ENCODE assay signal across 1 cellular context in the genomic region with DNA sequence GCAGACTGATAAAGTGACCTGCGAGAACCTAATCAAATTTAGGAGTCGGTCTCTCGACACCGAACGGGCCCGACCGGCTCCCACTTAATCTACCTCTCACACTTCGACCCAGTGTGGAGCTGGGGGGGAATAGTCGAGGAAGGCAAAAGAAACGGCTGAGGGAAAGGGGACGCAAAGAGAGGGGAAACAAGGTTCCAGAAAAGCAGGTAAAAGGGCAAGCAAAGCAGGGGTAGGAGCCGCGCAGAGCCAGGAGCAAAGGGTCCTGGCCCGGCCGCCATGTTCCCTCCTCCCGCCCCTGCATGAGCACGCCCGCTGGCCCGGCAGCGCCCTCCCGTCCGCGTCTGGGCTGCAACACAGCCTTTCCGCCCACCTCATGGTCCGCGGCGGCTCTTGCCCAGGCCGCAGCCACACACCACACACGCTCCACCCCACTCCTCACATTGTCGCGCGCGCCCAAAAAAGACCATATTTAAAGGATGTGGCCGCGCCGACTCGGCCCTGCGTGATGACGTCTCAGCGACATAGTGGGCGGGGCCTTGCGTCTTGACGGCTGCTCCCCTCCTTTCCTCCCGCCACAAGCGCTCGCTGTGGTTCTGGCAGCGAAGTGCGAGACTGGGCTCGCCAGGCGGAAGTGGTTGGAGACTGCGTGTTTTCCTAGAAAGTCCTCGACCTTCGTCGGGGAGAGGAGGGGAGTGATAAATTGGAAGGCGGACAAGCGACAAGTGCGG.
TF ChIP-seq lines count a peak whose summit lies in the region.

A gene with protein sequence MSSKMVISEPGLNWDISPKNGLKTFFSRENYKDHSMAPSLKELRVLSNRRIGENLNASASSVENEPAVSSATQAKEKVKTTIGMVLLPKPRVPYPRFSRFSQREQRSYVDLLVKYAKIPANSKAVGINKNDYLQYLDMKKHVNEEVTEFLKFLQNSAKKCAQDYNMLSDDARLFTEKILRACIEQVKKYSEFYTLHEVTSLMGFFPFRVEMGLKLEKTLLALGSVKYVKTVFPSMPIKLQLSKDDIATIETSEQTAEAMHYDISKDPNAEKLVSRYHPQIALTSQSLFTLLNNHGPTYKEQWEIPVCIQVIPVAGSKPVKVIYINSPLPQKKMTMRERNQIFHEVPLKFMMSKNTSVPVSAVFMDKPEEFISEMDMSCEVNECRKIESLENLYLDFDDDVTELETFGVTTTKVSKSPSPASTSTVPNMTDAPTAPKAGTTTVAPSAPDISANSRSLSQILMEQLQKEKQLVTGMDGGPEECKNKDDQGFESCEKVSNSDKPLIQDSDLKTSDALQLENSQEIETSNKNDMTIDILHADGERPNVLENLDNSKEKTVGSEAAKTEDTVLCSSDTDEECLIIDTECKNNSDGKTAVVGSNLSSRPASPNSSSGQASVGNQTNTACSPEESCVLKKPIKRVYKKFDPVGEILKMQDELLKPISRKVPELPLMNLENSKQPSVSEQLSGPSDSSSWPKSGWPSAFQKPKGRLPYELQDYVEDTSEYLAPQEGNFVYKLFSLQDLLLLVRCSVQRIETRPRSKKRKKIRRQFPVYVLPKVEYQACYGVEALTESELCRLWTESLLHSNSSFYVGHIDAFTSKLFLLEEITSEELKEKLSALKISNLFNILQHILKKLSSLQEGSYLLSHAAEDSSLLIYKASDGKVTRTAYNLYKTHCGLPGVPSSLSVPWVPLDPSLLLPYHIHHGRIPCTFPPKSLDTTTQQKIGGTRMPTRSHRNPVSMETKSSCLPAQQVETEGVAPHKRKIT (minus strand): TSS at position 510 of the 728 bp plus-strand sequence. CDS start 1,165 bp downstream, outside the sequence.

TF ChIP-seq in WTC11, 78 proteins besides CTCF, POLR2A, EP300 and RAD21 (continued from another document and continues in another):
- TF ChIP-seq, protein P1, sequence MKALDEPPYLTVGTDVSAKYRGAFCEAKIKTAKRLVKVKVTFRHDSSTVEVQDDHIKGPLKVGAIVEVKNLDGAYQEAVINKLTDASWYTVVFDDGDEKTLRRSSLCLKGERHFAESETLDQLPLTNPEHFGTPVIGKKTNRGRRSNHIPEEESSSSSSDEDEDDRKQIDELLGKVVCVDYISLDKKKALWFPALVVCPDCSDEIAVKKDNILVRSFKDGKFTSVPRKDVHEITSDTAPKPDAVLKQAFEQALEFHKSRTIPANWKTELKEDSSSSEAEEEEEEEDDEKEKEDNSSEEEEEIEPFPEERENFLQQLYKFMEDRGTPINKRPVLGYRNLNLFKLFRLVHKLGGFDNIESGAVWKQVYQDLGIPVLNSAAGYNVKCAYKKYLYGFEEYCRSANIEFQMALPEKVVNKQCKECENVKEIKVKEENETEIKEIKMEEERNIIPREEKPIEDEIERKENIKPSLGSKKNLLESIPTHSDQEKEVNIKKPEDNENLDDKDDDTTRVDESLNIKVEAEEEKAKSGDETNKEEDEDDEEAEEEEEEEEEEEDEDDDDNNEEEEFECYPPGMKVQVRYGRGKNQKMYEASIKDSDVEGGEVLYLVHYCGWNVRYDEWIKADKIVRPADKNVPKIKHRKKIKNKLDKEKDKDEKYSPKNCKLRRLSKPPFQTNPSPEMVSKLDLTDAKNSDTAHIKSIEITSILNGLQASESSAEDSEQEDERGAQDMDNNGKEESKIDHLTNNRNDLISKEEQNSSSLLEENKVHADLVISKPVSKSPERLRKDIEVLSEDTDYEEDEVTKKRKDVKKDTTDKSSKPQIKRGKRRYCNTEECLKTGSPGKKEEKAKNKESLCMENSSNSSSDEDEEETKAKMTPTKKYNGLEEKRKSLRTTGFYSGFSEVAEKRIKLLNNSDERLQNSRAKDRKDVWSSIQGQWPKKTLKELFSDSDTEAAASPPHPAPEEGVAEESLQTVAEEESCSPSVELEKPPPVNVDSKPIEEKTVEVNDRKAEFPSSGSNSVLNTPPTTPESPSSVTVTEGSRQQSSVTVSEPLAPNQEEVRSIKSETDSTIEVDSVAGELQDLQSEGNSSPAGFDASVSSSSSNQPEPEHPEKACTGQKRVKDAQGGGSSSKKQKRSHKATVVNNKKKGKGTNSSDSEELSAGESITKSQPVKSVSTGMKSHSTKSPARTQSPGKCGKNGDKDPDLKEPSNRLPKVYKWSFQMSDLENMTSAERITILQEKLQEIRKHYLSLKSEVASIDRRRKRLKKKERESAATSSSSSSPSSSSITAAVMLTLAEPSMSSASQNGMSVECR (CRISPR knock-in tag; IDR thresholded peaks at IDR 0.05; ENCODE audit: borderline replicate concordance) = peak; percentile 73
- TF ChIP-seq NR3C1 (CRISPR knock-in tag; conservative IDR thresholded peaks at IDR 0.05; ENCODE audit: low read depth) (no peak), E2F4 (CRISPR knock-in tag; IDR thresholded peaks at IDR 0.05; ENCODE audit: borderline replicate concordance, low read depth) (peak; percentile 81; the same call in 1 of the 2 replicates), TEAD1 (CRISPR knock-in tag; IDR thresholded peaks at IDR 0.05) (peak; percentile 94), FOXJ3 (CRISPR knock-in tag; IDR thresholded peaks at IDR 0.05; ENCODE audit: borderline replicate concordance) (no peak), USF2 (CRISPR knock-in tag; IDR thresholded peaks at IDR 0.05) (peak; percentile 17; the same call in 1 of the 2 replicates), ESRRA (CRISPR knock-in tag; IDR thresholded peaks at IDR 0.05; ENCODE audit: borderline replicate concordance) (no peak), GTF2I (CRISPR knock-in tag; conservative IDR thresholded peaks at IDR 0.05) (no peak), ZNF671 (CRISPR knock-in tag; IDR thresholded peaks at IDR 0.05) (no peak), JAZF1 (CRISPR knock-in tag; IDR thresholded peaks at IDR 0.05) (no peak), ZNF317 (CRISPR knock-in tag; IDR thresholded peaks at IDR 0.05; ENCODE audit: borderline replicate concordance, low read depth) (no peak), NFE2L1 (CRISPR knock-in tag; IDR thresholded peaks at IDR 0.05) (peak; percentile 88), FOXK1 (CRISPR knock-in tag; IDR thresholded peaks at IDR 0.05) (peak; percentile 94), SOX15 (CRISPR knock-in tag; IDR thresholded peaks at IDR 0.05) (no peak), SMAD3 (CRISPR knock-in tag; IDR thresholded peaks at IDR 0.05; ENCODE audit: borderline replicate concordance) (no peak; the same call in 1 of the 2 replicates), ZNF512 (CRISPR knock-in tag; IDR thresholded peaks at IDR 0.05; ENCODE audit: borderline replicate concordance) (no peak), ATF3 (CRISPR knock-in tag; conservative IDR thresholded peaks at IDR 0.05) (no peak), ETV6 (CRISPR knock-in tag; IDR thresholded peaks at IDR 0.05) (peak; percentile 76; the same call in 1 of the 2 replicates), PRRX2 (CRISPR knock-in tag; IDR thresholded peaks at IDR 0.05) (no peak), NFYB (CRISPR knock-in tag; conservative IDR thresholded peaks at IDR 0.05; ENCODE audit: low read depth) (peak; percentile 29), ZBTB21 (CRISPR knock-in tag; IDR thresholded peaks at IDR 0.05; ENCODE audit: borderline replicate concordance) (no peak), ZNF219 (CRISPR knock-in tag; IDR thresholded peaks at IDR 0.05; ENCODE audit: borderline replicate concordance) (no peak)
- TF ChIP-seq, protein P2, sequence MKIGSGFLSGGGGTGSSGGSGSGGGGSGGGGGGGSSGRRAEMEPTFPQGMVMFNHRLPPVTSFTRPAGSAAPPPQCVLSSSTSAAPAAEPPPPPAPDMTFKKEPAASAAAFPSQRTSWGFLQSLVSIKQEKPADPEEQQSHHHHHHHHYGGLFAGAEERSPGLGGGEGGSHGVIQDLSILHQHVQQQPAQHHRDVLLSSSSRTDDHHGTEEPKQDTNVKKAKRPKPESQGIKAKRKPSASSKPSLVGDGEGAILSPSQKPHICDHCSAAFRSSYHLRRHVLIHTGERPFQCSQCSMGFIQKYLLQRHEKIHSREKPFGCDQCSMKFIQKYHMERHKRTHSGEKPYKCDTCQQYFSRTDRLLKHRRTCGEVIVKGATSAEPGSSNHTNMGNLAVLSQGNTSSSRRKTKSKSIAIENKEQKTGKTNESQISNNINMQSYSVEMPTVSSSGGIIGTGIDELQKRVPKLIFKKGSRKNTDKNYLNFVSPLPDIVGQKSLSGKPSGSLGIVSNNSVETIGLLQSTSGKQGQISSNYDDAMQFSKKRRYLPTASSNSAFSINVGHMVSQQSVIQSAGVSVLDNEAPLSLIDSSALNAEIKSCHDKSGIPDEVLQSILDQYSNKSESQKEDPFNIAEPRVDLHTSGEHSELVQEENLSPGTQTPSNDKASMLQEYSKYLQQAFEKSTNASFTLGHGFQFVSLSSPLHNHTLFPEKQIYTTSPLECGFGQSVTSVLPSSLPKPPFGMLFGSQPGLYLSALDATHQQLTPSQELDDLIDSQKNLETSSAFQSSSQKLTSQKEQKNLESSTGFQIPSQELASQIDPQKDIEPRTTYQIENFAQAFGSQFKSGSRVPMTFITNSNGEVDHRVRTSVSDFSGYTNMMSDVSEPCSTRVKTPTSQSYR (CRISPR knock-in tag; IDR thresholded peaks at IDR 0.05) = peak; percentile 71; the same call in 1 of the 2 replicates
- TF ChIP-seq, protein P3, sequence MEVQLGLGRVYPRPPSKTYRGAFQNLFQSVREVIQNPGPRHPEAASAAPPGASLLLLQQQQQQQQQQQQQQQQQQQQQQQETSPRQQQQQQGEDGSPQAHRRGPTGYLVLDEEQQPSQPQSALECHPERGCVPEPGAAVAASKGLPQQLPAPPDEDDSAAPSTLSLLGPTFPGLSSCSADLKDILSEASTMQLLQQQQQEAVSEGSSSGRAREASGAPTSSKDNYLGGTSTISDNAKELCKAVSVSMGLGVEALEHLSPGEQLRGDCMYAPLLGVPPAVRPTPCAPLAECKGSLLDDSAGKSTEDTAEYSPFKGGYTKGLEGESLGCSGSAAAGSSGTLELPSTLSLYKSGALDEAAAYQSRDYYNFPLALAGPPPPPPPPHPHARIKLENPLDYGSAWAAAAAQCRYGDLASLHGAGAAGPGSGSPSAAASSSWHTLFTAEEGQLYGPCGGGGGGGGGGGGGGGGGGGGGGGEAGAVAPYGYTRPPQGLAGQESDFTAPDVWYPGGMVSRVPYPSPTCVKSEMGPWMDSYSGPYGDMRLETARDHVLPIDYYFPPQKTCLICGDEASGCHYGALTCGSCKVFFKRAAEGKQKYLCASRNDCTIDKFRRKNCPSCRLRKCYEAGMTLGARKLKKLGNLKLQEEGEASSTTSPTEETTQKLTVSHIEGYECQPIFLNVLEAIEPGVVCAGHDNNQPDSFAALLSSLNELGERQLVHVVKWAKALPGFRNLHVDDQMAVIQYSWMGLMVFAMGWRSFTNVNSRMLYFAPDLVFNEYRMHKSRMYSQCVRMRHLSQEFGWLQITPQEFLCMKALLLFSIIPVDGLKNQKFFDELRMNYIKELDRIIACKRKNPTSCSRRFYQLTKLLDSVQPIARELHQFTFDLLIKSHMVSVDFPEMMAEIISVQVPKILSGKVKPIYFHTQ (CRISPR knock-in tag; IDR thresholded peaks at IDR 0.05) = no peak
- TF ChIP-seq, protein P4, sequence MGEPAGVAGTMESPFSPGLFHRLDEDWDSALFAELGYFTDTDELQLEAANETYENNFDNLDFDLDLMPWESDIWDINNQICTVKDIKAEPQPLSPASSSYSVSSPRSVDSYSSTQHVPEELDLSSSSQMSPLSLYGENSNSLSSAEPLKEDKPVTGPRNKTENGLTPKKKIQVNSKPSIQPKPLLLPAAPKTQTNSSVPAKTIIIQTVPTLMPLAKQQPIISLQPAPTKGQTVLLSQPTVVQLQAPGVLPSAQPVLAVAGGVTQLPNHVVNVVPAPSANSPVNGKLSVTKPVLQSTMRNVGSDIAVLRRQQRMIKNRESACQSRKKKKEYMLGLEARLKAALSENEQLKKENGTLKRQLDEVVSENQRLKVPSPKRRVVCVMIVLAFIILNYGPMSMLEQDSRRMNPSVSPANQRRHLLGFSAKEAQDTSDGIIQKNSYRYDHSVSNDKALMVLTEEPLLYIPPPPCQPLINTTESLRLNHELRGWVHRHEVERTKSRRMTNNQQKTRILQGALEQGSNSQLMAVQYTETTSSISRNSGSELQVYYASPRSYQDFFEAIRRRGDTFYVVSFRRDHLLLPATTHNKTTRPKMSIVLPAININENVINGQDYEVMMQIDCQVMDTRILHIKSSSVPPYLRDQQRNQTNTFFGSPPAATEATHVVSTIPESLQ (CRISPR knock-in tag; IDR thresholded peaks at IDR 0.05) = no peak
- TF ChIP-seq, protein P5, sequence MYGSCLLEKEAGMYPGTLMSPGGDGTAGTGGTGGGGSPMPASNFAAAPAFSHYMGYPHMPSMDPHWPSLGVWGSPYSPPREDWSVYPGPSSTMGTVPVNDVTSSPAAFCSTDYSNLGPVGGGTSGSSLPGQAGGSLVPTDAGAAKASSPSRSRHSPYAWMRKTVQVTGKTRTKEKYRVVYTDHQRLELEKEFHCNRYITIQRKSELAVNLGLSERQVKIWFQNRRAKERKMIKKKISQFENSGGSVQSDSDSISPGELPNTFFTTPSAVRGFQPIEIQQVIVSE (CRISPR knock-in tag; IDR thresholded peaks at IDR 0.05; ENCODE audit: borderline replicate concordance) = no peak
